ENCODE assay signal across 9 cellular contexts in genomic region chr1:67683736-67684525, GRCh38. TPM values are rescaled to one million over a fixed set of nuclear protein-coding genes. Genes with fewer than 3 reads are reported as not detected.
DNase-seq lines count a peak whose midpoint lies in the region; ATAC-seq and TF ChIP-seq lines count a peak whose summit lies in the region.
"Had no signal": no experiment of that assay in that cellular context is flagged by ENCODE, and none has a peak within 500 bp of the region (broad histone marks: within the 10 kb centered on the region; RNA-seq: fewer than 3 reads in every experiment).

No MANE protein-coding gene starts in this region.

- DNase-seq in BJ (ENCODE audit: low read depth) (no peak), KBM-7 (peak; percentile 12), immature natural killer cell (peak in 1 of 3 donors; percentile 6), NCI-H2081 treated with DMSO at 0.1 percent for 48 hours (lab: John Stamatoyannopoulos, UW) (no peak), lower leg skin (ENCODE audit: low spot score in 2 of 2) (no peak)
- DNase-seq in stimulated activated CD4-positive, alpha-beta T cell treated with anti-CD3 and anti-CD28 coated beads, Interleukin-2, amount 100 ng/mL, for 48 hours = peak; percentile 22 to 35

- H3K4me3 Mint-ChIP-seq in activated T-helper 17 cell treated with anti-CD3 and anti-CD28 coated beads, Interleukin-2, amount 50 U/mL, for 72 hours = peak overlapping the region; percentile 82
- H3K4me3 Mint-ChIP-seq in immature natural killer cell = peak overlapping the region; percentile 92 to 98 (median 94)

- peaks cover 4% of the 10 kb centered on the region for H3K9me3 Mint-ChIP-seq in activated T-helper 17 cell treated with anti-CD3 and anti-CD28 coated beads, Interleukin-2, amount 50 U/mL, for 72 hours
- H3K9me3 Mint-ChIP-seq in immature natural killer cell = no peaks in the 10 kb centered on the region

- CTCF ChIA-PET in BJ (lab: Yijun Ruan, JAX) = interaction anchor here (1.0 to 8.1 kb wide), 7 partner anchors 10 to 162 kb away, joined by 3 to 56 read pairs (median 6); no protein-coding TSS in a partner anchor

- no peak for TF ChIP-seq POLR2A in lower leg skin (IDR thresholded peaks at IDR 0.05)

- intact Hi-C loops in lower leg skin (cut with DNase I; ENCODE audit: low total_unique reads) = loop anchor here (10.0 kb wide), 1 partner anchor 71 kb away; no protein-coding TSS in a partner anchor

- POLR2A ChIA-PET in BJ (lab: Charles Lee) = no interaction called here

- peak overlapping the region; percentile 97 for H3K27ac Mint-ChIP-seq in activated T-helper 17 cell treated with anti-CD3 and anti-CD28 coated beads, Interleukin-2, amount 50 U/mL, for 72 hours
- peak overlapping the region in 5 of 6 donors; percentile 13 to 86 (median 68) for H3K27ac Mint-ChIP-seq in immature natural killer cell

- 19 to 22% methylated on average over 8 of the region's 8 CpGs for WGBS in lower leg skin, 2 donors

- peak overlapping the region; percentile 32 for H3K4me3 ChIP-seq in BJ (ENCODE audit: low read depth, low read length)
- no peak overlapping the region for H3K4me3 ChIP-seq in lower leg skin (ENCODE audit: low read depth, poor library complexity, severe bottlenecking)

- TF ChIP-seq CTCF in BJ (IDR thresholded peaks at IDR 0.05; ENCODE audit: insufficient read depth, low read depth, low read length) (no peak), lower leg skin (IDR thresholded peaks at IDR 0.05) (no peak)

- H3K27me3 ChIP-seq in BJ (ENCODE audit: control insufficient read depth, insufficient read depth, low read length) = no peaks in the 10 kb centered on the region
- H3K27me3 ChIP-seq: pancreas had no signal

- peaks cover 33% of the 10 kb centered on the region for H3K4me1 Mint-ChIP-seq in activated T-helper 17 cell treated with anti-CD3 and anti-CD28 coated beads, Interleukin-2, amount 50 U/mL, for 72 hours
- peaks cover 20 to 24% of the 10 kb centered on the region in 2 donors for H3K4me1 Mint-ChIP-seq in immature natural killer cell

- peaks cover 52% of the 10 kb centered on the region for H3K36me3 Mint-ChIP-seq in activated T-helper 17 cell treated with anti-CD3 and anti-CD28 coated beads, Interleukin-2, amount 50 U/mL, for 72 hours (ENCODE audit: low read depth)
- peaks cover 5 to 8% (median 6%) of the 10 kb centered on the region in 3 donors for H3K36me3 Mint-ChIP-seq in immature natural killer cell

- in situ Hi-C loops in KBM-7 (cut with MboI; ENCODE audit: low pct_unique_long_range_greater_than_20kb, low sequenced_read_pairs) = no loop called here

- peak; percentile 49 for ATAC-seq in activated T-helper 17 cell treated with anti-CD3 and anti-CD28 coated beads, Interleukin-2, amount 50 U/mL, for 72 hours (replicated peaks)
- ATAC-seq in GM21528 (IDR thresholded peaks at IDR 0.05; ENCODE audit: low FRiP score, unreplicated experiment) = no peak

- H3K36me3 ChIP-seq in BJ (ENCODE audit: control insufficient read depth, insufficient read depth, low read length) = peaks cover 8% of the 10 kb centered on the region

- H3K27me3 Mint-ChIP-seq in activated T-helper 17 cell treated with anti-CD3 and anti-CD28 coated beads, Interleukin-2, amount 50 U/mL, for 72 hours = peaks cover 3% of the 10 kb centered on the region
- peaks cover 4 to 11% (median 6%) of the 10 kb centered on the region in 3 donors for H3K27me3 Mint-ChIP-seq in immature natural killer cell (ENCODE audit: low read depth in 3 of 3)

RNA-seq across cellular contexts. Expression of gene GADD45A, which starts 1.1 kb away (rescaled TPM):
- polyA plus RNA-seq in BJ (2011; rRNA removed) = 27.4 and 32.1 TPM in 2 replicates
- 8.2 and 11.6 TPM in 2 replicates for polyA minus RNA-seq in BJ (2011; rRNA and poly(A)+ RNA removed)
- 10 to 100 TPM; 70.9 to 83.8 TPM for total RNA-seq in activated T-helper 17 cell treated with anti-CD3 and anti-CD28 coated beads, Interleukin-2, amount 50 U/mL, for 72 hours
- 10 to 100 TPM; 14.3 to 21.6 (median 18.5) TPM for polyA plus RNA-seq in immature natural killer cell
- total RNA-seq in lower leg skin = 10 to 100 TPM; 25.2 to 44.4 (median 29.0) TPM

Comparison
In these comparisons a context has a peak if more than half of its experiments do, and no peak if none do; other contexts are left out.
1. DNase-seq: peak in KBM-7 (single experiment) and stimulated activated CD4-positive, alpha-beta T cell treated with anti-CD3 and anti-CD28 coated beads, Interleukin-2, amount 100 ng/mL, for 48 hours (2 of 2); none in BJ (single experiment), NCI-H2081 treated with DMSO at 0.1 percent for 48 hours (single experiment) and lower leg skin (0 of 2).